15 cellular contexts compared by ENCODE assay signal in genomic region chr5:151021771-151022170, GRCh38. TPM values are rescaled to one million over a fixed set of nuclear protein-coding genes. Genes with fewer than 3 reads are reported as not detected.
DNase-seq lines count a peak whose midpoint lies in the region; ATAC-seq and TF ChIP-seq lines count a peak whose summit lies in the region.
"Had no signal": no experiment of that assay in that cellular context is flagged by ENCODE, and none has a peak within 500 bp of the region (broad histone marks: within the 10 kb centered on the region; RNA-seq: fewer than 3 reads in every experiment).

No MANE protein-coding gene starts in this region.

- H3K36me3 ChIP-seq in heart left ventricle (peaks cover 0 to 22% (median 13%) of the 10 kb centered on the region in 9 donors), gastroesophageal sphincter (peaks cover 0 to 41% of the 10 kb centered on the region in 2 donors), osteoblast (ENCODE audit: insufficient read depth, low read length) (no peaks in the 10 kb centered on the region), upper lobe of right lung (peaks cover 36% of the 10 kb centered on the region)

- no peaks in the 10 kb centered on the region for H4K20me1 ChIP-seq in osteoblast (ENCODE audit: insufficient read depth, low read length)

- H3K79me2 ChIP-seq in osteoblast (ENCODE audit: insufficient read depth, low read length) = no peaks in the 10 kb centered on the region

- peaks cover 14 to 82% (median 66%) of the 10 kb centered on the region in 12 donors for H3K4me1 ChIP-seq in heart left ventricle
- peaks cover 5 to 80% (median 19%) of the 10 kb centered on the region in 3 donors for H3K4me1 ChIP-seq in gastroesophageal sphincter
- peaks cover 37% of the 10 kb centered on the region for H3K4me1 ChIP-seq in osteoblast (ENCODE audit: insufficient read depth, low read length)
- H3K4me1 ChIP-seq in upper lobe of right lung = peaks cover 42% of the 10 kb centered on the region

- TF ChIP-seq EP300 in gastroesophageal sphincter (IDR thresholded peaks at IDR 0.05) = no peak

- H3K4me3 ChIP-seq in heart left ventricle (peak overlapping the region; percentile 71 to 97 (median 86)), gastroesophageal sphincter (peak overlapping the region; percentile 66 to 88), osteoblast (ENCODE audit: insufficient read depth, low read length) (no peak overlapping the region), upper lobe of right lung (peak overlapping the region; percentile 82)
- H3K4me3 ChIP-seq: GM23248 had no signal

- TF ChIP-seq POLR2A in heart left ventricle (IDR thresholded peaks at IDR 0.05) (no peak), gastroesophageal sphincter (IDR thresholded peaks at IDR 0.05) (no peak)

- H3K27ac ChIP-seq in heart left ventricle = peak overlapping the region; percentile 88 to 98 (median 93)
- H3K27ac ChIP-seq in gastroesophageal sphincter = peak overlapping the region; percentile 67 to 91 (median 88)
- H3K27ac ChIP-seq in osteoblast (ENCODE audit: low read depth, low read length) = peak overlapping the region; percentile 94
- H3K27ac ChIP-seq in upper lobe of right lung = peak overlapping the region; percentile 97
- H3K27ac ChIP-seq: GM23248 had no signal

- WGBS in heart left ventricle, 4 donors = 62 to 88% (median 72%) methylated on average over 7 of the region's 7 CpGs
- 64 to 87% methylated on average over 6 to 7 of the region's 7 CpGs for WGBS in gastroesophageal sphincter (ENCODE audit: low coverage in 1 of 2), 2 donors

- no peak for ATAC-seq in heart left ventricle
- ATAC-seq in left ventricle myocardium superior = no peak
- ATAC-seq in gastroesophageal sphincter = no peak
- ATAC-seq in upper lobe of right lung = no peak
- ATAC-seq in HG03469 (IDR thresholded peaks at IDR 0.05; ENCODE audit: unreplicated experiment) = no peak
- ATAC-seq: Panc1 had no signal

- TF ChIP-seq CTCF in heart left ventricle (IDR thresholded peaks at IDR 0.05) = no peak
- no peak for TF ChIP-seq CTCF in gastroesophageal sphincter (IDR thresholded peaks at IDR 0.05)
- TF ChIP-seq CTCF in osteoblast (IDR thresholded peaks at IDR 0.05; ENCODE audit: extremely low read depth, low read depth, low read length) = no peak
- no peak for TF ChIP-seq CTCF in upper lobe of right lung (IDR thresholded peaks at IDR 0.05)

- H3K4me2 ChIP-seq in osteoblast (ENCODE audit: insufficient read depth, low read length) = peak overlapping the region; percentile 89

- no peaks in the 10 kb centered on the region for H3K9me3 ChIP-seq in heart left ventricle
- no peaks in the 10 kb centered on the region for H3K9me3 ChIP-seq in gastroesophageal sphincter
- H3K9me3 ChIP-seq in osteoblast (ENCODE audit: low read depth, low read length) = no peaks in the 10 kb centered on the region
- no peaks in the 10 kb centered on the region for H3K9me3 ChIP-seq in upper lobe of right lung

- intact Hi-C loops in heart left ventricle (cut with DNase I) = no loop called here
- intact Hi-C loops in left ventricle myocardium superior (cut with micrococcal nuclease) = no loop called here
- intact Hi-C loops in upper lobe of right lung (cut with DNase I) = no loop called here

- H2AFZ ChIP-seq in osteoblast (ENCODE audit: low read length) = no peak overlapping the region
- H2AFZ ChIP-seq: GM23248 had no signal

- DNase-seq in heart left ventricle (no peak), left ventricle myocardium superior (no peak), osteoblast (ENCODE audit: insufficient read length, low spot score, missing footprints) (no peak), upper lobe of right lung (no peak), SW 1271 (lab: John Stamatoyannopoulos, UW) (no peak)
- no peak for DNase-seq in activated T-cell treated with anti-CD3 and anti-CD28 coated beads, Interleukin-2, amount 50 U/mL, for 48 hours
- DNase-seq: ACHN; activated CD4-positive, alpha-beta T cell treated with anti-CD3 and anti-CD28 coated beads, Interleukin-2, amount 50 U/mL, for 4 hours; cortex of kidney; GM23248; NCI-H345 had no signal

- H3K27me3 ChIP-seq in heart left ventricle (no peaks in the 10 kb centered on the region), gastroesophageal sphincter (no peaks in the 10 kb centered on the region), osteoblast (ENCODE audit: insufficient read depth, low read length) (no peaks in the 10 kb centered on the region), upper lobe of right lung (no peaks in the 10 kb centered on the region)

RNA-seq across cellular contexts. Expression of gene GPX3, which starts 1.4 kb away (rescaled TPM):
- total RNA-seq in heart left ventricle (1,000 to 10,000 TPM in 2 of 9 donors, 100 to 1,000 TPM in 7; 416 to 1,563 (median 738) TPM), left ventricle myocardium superior (537 TPM), gastroesophageal sphincter (1,000 to 10,000 TPM in 3 of 4 donors, 100 to 1,000 TPM in 1; 690 to 3,141 (median 1,517) TPM), osteoblast (8.8 and 9.8 TPM in 2 replicates), upper lobe of right lung (1,259 TPM)
- 1,000 to 10,000 TPM in 1 of 2 donors, 100 to 1,000 TPM in 1; 819 to 1,415 TPM for polyA plus RNA-seq in heart left ventricle
- total RNA-seq: T-helper 2 cell treated with Interferon-gamma antibody and Interleukin-4, amounts not matched to agents 100 ng/mL and 5 ng/mL, for 36 hours had no signal

RNA-seq across cellular contexts. Expression of gene TNIP1, which starts 59.1 kb away (rescaled TPM):
- total RNA-seq in heart left ventricle (100 to 1,000 TPM in 8 of 9 donors, 10 to 100 TPM in 1; 86.0 to 180 (median 122) TPM), left ventricle myocardium superior (137 TPM), gastroesophageal sphincter (100 to 1,000 TPM in 2 of 4 donors, 10 to 100 TPM in 2; 74.2 to 142 (median 97.9) TPM), osteoblast (66.3 and 85.8 TPM in 2 replicates), upper lobe of right lung (120 TPM)
- 10 to 100 TPM; 97.1 to 97.6 TPM for polyA plus RNA-seq in heart left ventricle

Comparison
In these comparisons a context has a peak if more than half of its experiments do, and no peak if none do; other contexts are left out.
1. RNA of gene GPX3, which starts 1.4 kb away (total RNA-seq): 690 to 3,141 TPM in gastroesophageal sphincter, 1,259 TPM in upper lobe of right lung (single experiment), 416 to 1,563 TPM in heart left ventricle and 537 TPM in left ventricle myocardium superior (single experiment); 8.8 to 9.8 TPM in osteoblast; every median in the first group is over 10 times any median in the second.
2. Peak in every context shown above with its lines, with median percentiles within 50 percentile points of each other: H3K27ac ChIP-seq.